Comparison of ENCODE assay signal across 23 cellular contexts in genomic region chr10:21929070-21929469, GRCh38.
DNase-seq lines count a peak whose midpoint lies in the region; ATAC-seq, FAIRE-seq and TF ChIP-seq lines count a peak whose summit lies in the region.
"Had no signal": no experiment of that assay in that cellular context is flagged by ENCODE, and none has a peak within 500 bp of the region (broad histone marks: within the 10 kb centered on the region; RNA-seq: fewer than 3 reads in every experiment).

No MANE protein-coding gene starts in this region.

- no peak for TF ChIP-seq RAD21 in SK-N-SH (IDR thresholded peaks at IDR 0.05; ENCODE audit: low read length)

- H2AFZ ChIP-seq in SK-N-SH (ENCODE audit: low read depth), result no peak overlapping the region

- no peaks in the 10 kb centered on the region for H3K36me3 ChIP-seq in SK-N-SH (replicated peaks in 1 of 2; ENCODE audit: control insufficient read depth in 1 of 2, insufficient read depth in 2 of 2, low read length in 1 of 2)
- H3K36me3 ChIP-seq: neutrophil, right atrium auricular region, thyroid gland had no signal

- 87% methylated on average over 2 of the region's 2 CpGs for WGBS in SK-N-SH (ENCODE audit: low lambda C conversion rate)

- TF ChIP-seq EP300 in SK-N-SH (IDR thresholded peaks at IDR 0.05; ENCODE audit: borderline replicate concordance in 1 of 2, low read depth in 1 of 2, low read length in 1 of 2), result no peak

- no peaks in the 10 kb centered on the region for H3K9me3 ChIP-seq in SK-N-SH
- H3K9me3 ChIP-seq: neutrophil, right atrium auricular region, thyroid gland had no signal

- no peaks in the 10 kb centered on the region for H3K9me3 Mint-ChIP-seq in activated CD4-positive, alpha-beta memory T cell treated with anti-CD3 and anti-CD28 coated beads, Interleukin-2, amount 10 ng/mL, durations not matched to agents 7 days and 5 days
- H3K9me3 Mint-ChIP-seq: activated naive CD8-positive, alpha-beta T cell treated with anti-CD3 and anti-CD28 coated beads, Interleukin-2, amount 50 U/mL, for 24 hours; activated T-helper 17 cell treated with anti-CD3 and anti-CD28 coated beads, Interleukin-2, amount 50 U/mL, for 72 hours; stimulated activated memory B cell treated with anti-CD40 and anti-IgM and Interleukin-4, amounts not matched to agents 10 μg/mL and 1 μg/mL and 100 μg/mL, for 72 hours; T-helper 2 cell treated with Interferon-gamma antibody and Interleukin-4, amounts not matched to agents 5 μg/mL and 100 μg/mL, for 36 hours had no signal

- POLR2A ChIA-PET in SK-N-SH (lab: Yijun Ruan, JAX), result no interaction called here
- POLR2A ChIA-PET in activated CD4-positive, alpha-beta memory T cell treated with anti-CD3 and anti-CD28 coated beads, Interleukin-2, amount 10 ng/mL, durations not matched to agents 7 days and 5 days (lab: Charles Lee), result no interaction called here

- no peaks in the 10 kb centered on the region for H3K27me3 Mint-ChIP-seq in activated CD4-positive, alpha-beta memory T cell treated with anti-CD3 and anti-CD28 coated beads, Interleukin-2, amount 10 ng/mL, durations not matched to agents 7 days and 5 days
- H3K27me3 Mint-ChIP-seq: activated naive CD8-positive, alpha-beta T cell treated with anti-CD3 and anti-CD28 coated beads, Interleukin-2, amount 50 U/mL, for 24 hours; activated T-helper 17 cell treated with anti-CD3 and anti-CD28 coated beads, Interleukin-2, amount 50 U/mL, for 72 hours; stimulated activated memory B cell treated with anti-CD40 and anti-IgM and Interleukin-4, amounts not matched to agents 10 μg/mL and 1 μg/mL and 100 μg/mL, for 72 hours had no signal

- no peaks in the 10 kb centered on the region for H3K9me2 ChIP-seq in SK-N-SH

- H3K4me3 ChIP-seq in SK-N-SH (ENCODE audit: low read depth in 2 of 2, low read length in 1 of 2), result no peak overlapping the region
- H3K4me3 ChIP-seq: right atrium auricular region, thyroid gland had no signal

- no peak overlapping the region for H3K4me3 Mint-ChIP-seq in activated CD4-positive, alpha-beta memory T cell treated with anti-CD3 and anti-CD28 coated beads, Interleukin-2, amount 10 ng/mL, durations not matched to agents 7 days and 5 days
- H3K4me3 Mint-ChIP-seq: activated naive CD8-positive, alpha-beta T cell treated with anti-CD3 and anti-CD28 coated beads, Interleukin-2, amount 50 U/mL, for 24 hours; activated T-helper 17 cell treated with anti-CD3 and anti-CD28 coated beads, Interleukin-2, amount 50 U/mL, for 72 hours; stimulated activated memory B cell treated with anti-CD40 and anti-IgM and Interleukin-4, amounts not matched to agents 10 μg/mL and 1 μg/mL and 100 μg/mL, for 72 hours; T-helper 2 cell treated with Interferon-gamma antibody and Interleukin-4, amounts not matched to agents 5 μg/mL and 100 μg/mL, for 36 hours had no signal

- H4K20me1 ChIP-seq in SK-N-SH (ENCODE audit: insufficient read depth), result no peaks in the 10 kb centered on the region

- H3K4me2 ChIP-seq in SK-N-SH, result no peak overlapping the region

- no peaks in the 10 kb centered on the region for H3K4me1 Mint-ChIP-seq in activated CD4-positive, alpha-beta memory T cell treated with anti-CD3 and anti-CD28 coated beads, Interleukin-2, amount 10 ng/mL, durations not matched to agents 7 days and 5 days
- H3K4me1 Mint-ChIP-seq: activated naive CD8-positive, alpha-beta T cell treated with anti-CD3 and anti-CD28 coated beads, Interleukin-2, amount 50 U/mL, for 24 hours; activated T-helper 17 cell treated with anti-CD3 and anti-CD28 coated beads, Interleukin-2, amount 50 U/mL, for 72 hours; stimulated activated memory B cell treated with anti-CD40 and anti-IgM and Interleukin-4, amounts not matched to agents 10 μg/mL and 1 μg/mL and 100 μg/mL, for 72 hours had no signal

- no peak for ATAC-seq in SK-N-SH treated with all-trans-retinoic acid at 6 μM for 48 hours
- ATAC-seq: activated naive CD8-positive, alpha-beta T cell treated with anti-CD3 and anti-CD28 coated beads, Interleukin-2, amount 50 U/mL, for 24 hours; activated T-helper 17 cell treated with anti-CD3 and anti-CD28 coated beads, Interleukin-2, amount 50 U/mL, for 72 hours; stimulated activated memory B cell treated with anti-CD40 and anti-IgM and Interleukin-4, amounts not matched to agents 10 μg/mL and 1 μg/mL and 100 μg/mL, for 72 hours had no signal

- no peak for FAIRE-seq in urothelium cell line (lab: Jason Lieb, UNC)

- H3K27ac ChIP-seq in SK-N-SH (ENCODE audit: low read depth in 2 of 2, low read length in 1 of 2), result no peak overlapping the region
- H3K27ac ChIP-seq: neutrophil, right atrium auricular region, thyroid gland had no signal

- DNase-seq in SK-N-SH (no peak), amniotic epithelial cell (ENCODE audit: low read depth) (peak; percentile 32), iris pigment epithelial cell (ENCODE audit: low read depth) (peak; percentile 64), urothelium cell line (ENCODE audit: low spot score) (peak; percentile 23), NCI-H187 treated with DMSO at 0.1 percent for 48 hours (lab: John Stamatoyannopoulos, UW) (no peak)
- DNase-seq in effector CD8-positive, alpha-beta T cell (lab: John Stamatoyannopoulos, UW), result no peak
- no peak for DNase-seq in activated CD4-positive, alpha-beta memory T cell treated with anti-CD3 and anti-CD28 coated beads, Interleukin-2, amount 10 ng/mL, durations not matched to agents 7 days and 5 days
- DNase-seq: activated naive CD8-positive, alpha-beta T cell treated with anti-CD3 and anti-CD28 coated beads, Interleukin-2, amount 50 U/mL, for 24 hours; C1 segment of cervical spinal cord; central memory CD4-positive, alpha-beta T cell; DMS153; effector CD4-positive, alpha-beta T cell; head of caudate nucleus; NCI-H146; SHP77 treated with DMSO at 0.1 percent for 48 hours; stimulated activated CD4-positive, alpha-beta T cell treated with anti-CD3 and anti-CD28 coated beads, Interleukin-15, amount 100 ng/mL, for 24 hours; thyroid gland had no signal

- CTCF ChIA-PET in SK-N-SH (lab: Yijun Ruan, JAX), result no interaction called here
- CTCF ChIA-PET in activated CD4-positive, alpha-beta memory T cell treated with anti-CD3 and anti-CD28 coated beads, Interleukin-2, amount 10 ng/mL, durations not matched to agents 7 days and 5 days (lab: Charles Lee), result no interaction called here

- H3K27me3 ChIP-seq in SK-N-SH (ENCODE audit: insufficient read depth), result no peaks in the 10 kb centered on the region
- H3K27me3 ChIP-seq: neutrophil, right atrium auricular region, thyroid gland had no signal

- no peaks in the 10 kb centered on the region for H3K79me2 ChIP-seq in SK-N-SH (ENCODE audit: insufficient read depth)

- no peak overlapping the region for H3K27ac Mint-ChIP-seq in activated CD4-positive, alpha-beta memory T cell treated with anti-CD3 and anti-CD28 coated beads, Interleukin-2, amount 10 ng/mL, durations not matched to agents 7 days and 5 days
- H3K27ac Mint-ChIP-seq: activated naive CD8-positive, alpha-beta T cell treated with anti-CD3 and anti-CD28 coated beads, Interleukin-2, amount 50 U/mL, for 24 hours; activated T-helper 17 cell treated with anti-CD3 and anti-CD28 coated beads, Interleukin-2, amount 50 U/mL, for 72 hours; stimulated activated memory B cell treated with anti-CD40 and anti-IgM and Interleukin-4, amounts not matched to agents 10 μg/mL and 1 μg/mL and 100 μg/mL, for 72 hours; T-helper 2 cell treated with Interferon-gamma antibody and Interleukin-4, amounts not matched to agents 5 μg/mL and 100 μg/mL, for 36 hours had no signal

- H3K4me1 ChIP-seq in SK-N-SH (ENCODE audit: control insufficient read depth in 1 of 2, insufficient read depth in 2 of 2, low read depth in 1 of 2, low read length in 1 of 2), result peaks cover 3 to 29% of the 10 kb centered on the region in 2 experiments; a peak in 3 of 4 replicates

- H3K36me3 Mint-ChIP-seq in activated CD4-positive, alpha-beta memory T cell treated with anti-CD3 and anti-CD28 coated beads, Interleukin-2, amount 10 ng/mL, durations not matched to agents 7 days and 5 days (ENCODE audit: low read depth), result no peaks in the 10 kb centered on the region
- H3K36me3 Mint-ChIP-seq: stimulated activated memory B cell treated with anti-CD40 and anti-IgM and Interleukin-4, amounts not matched to agents 10 μg/mL and 1 μg/mL and 100 μg/mL, for 72 hours had no signal

- no peaks in the 10 kb centered on the region for H3F3A ChIP-seq in SK-N-SH (replicated peaks; ENCODE audit: insufficient read depth)

- H3K9ac ChIP-seq in SK-N-SH, result no peak overlapping the region

- no peak for TF ChIP-seq CTCF in SK-N-SH (IDR thresholded peaks at IDR 0.05)

TF ChIP-seq in SK-N-SH treated with all-trans-retinoic acid at 6 μM for 48 hours, 23 proteins besides CTCF, POLR2A, EP300 and RAD21:
- no peak for TF ChIP-seq ZNF8 (CRISPR knock-in tag; IDR thresholded peaks at IDR 0.05)
- TF ChIP-seq ISL1 (CRISPR knock-in tag; IDR thresholded peaks at IDR 0.05), result 0 out of 2 replicates have a peak, but pooled peaks have one; percentile 34

TF ChIP-seq in SK-N-SH, 30 proteins besides CTCF, POLR2A, EP300 and RAD21:
- TF ChIP-seq POLR2AphosphoS5 (IDR thresholded peaks at IDR 0.05; ENCODE audit: low read depth, low read length) (no peak), NRF1 (IDR thresholded peaks at IDR 0.05; ENCODE audit: low read depth, low read length) (no peak), TCF12 (IDR thresholded peaks at IDR 0.05) (no peak), TAF1 (IDR thresholded peaks at IDR 0.05; ENCODE audit: borderline replicate concordance, low read depth, low read length) (no peak)
- TF ChIP-seq, protein P1, sequence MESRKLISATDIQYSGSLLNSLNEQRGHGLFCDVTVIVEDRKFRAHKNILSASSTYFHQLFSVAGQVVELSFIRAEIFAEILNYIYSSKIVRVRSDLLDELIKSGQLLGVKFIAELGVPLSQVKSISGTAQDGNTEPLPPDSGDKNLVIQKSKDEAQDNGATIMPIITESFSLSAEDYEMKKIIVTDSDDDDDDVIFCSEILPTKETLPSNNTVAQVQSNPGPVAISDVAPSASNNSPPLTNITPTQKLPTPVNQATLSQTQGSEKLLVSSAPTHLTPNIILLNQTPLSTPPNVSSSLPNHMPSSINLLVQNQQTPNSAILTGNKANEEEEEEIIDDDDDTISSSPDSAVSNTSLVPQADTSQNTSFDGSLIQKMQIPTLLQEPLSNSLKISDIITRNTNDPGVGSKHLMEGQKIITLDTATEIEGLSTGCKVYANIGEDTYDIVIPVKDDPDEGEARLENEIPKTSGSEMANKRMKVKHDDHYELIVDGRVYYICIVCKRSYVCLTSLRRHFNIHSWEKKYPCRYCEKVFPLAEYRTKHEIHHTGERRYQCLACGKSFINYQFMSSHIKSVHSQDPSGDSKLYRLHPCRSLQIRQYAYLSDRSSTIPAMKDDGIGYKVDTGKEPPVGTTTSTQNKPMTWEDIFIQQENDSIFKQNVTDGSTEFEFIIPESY (IDR thresholded peaks at IDR 0.05; ENCODE audit: borderline replicate concordance, low read depth), result no peak

Comparison
In these comparisons a context has a peak if more than half of its experiments do, and no peak if none do; other contexts are left out.
1. DNase-seq: peak in amniotic epithelial cell (single experiment), iris pigment epithelial cell (single experiment) and urothelium cell line (single experiment); none in SK-N-SH (single experiment), effector CD8-positive, alpha-beta T cell (single experiment), activated CD4-positive, alpha-beta memory T cell treated with anti-CD3 and anti-CD28 coated beads, Interleukin-2, amount 10 ng/mL, durations not matched to agents 7 days and 5 days (single experiment) and NCI-H187 treated with DMSO at 0.1 percent for 48 hours (single experiment).